8 cellular contexts compared by ENCODE assay signal in genomic region chr10:79202188-79203013, GRCh38.
DNase-seq lines count a peak whose midpoint lies in the region; ATAC-seq and TF ChIP-seq lines count a peak whose summit lies in the region.

No MANE protein-coding gene starts in this region.

- H3F3A ChIP-seq in smooth muscle cell (ENCODE audit: low read depth), result no peaks in the 10 kb centered on the region

- H3K27me3 ChIP-seq in Karpas-422 (ENCODE audit: low read length), result no peaks in the 10 kb centered on the region
- H3K27me3 ChIP-seq in gastroesophageal sphincter, result no peaks in the 10 kb centered on the region
- no peaks in the 10 kb centered on the region for H3K27me3 ChIP-seq in smooth muscle cell (ENCODE audit: low read depth)

- H3K79me2 ChIP-seq in Karpas-422 (ENCODE audit: low read length) (no peaks in the 10 kb centered on the region), smooth muscle cell (ENCODE audit: low read depth) (peaks cover 22% of the 10 kb centered on the region)

- peak overlapping the region; percentile 13 for H3K4me2 ChIP-seq in Karpas-422 (ENCODE audit: low read depth, low read length, poor library complexity, severe bottlenecking)
- no peak overlapping the region for H3K4me2 ChIP-seq in smooth muscle cell

- TF ChIP-seq CTCF in GM10266 (IDR thresholded peaks at IDR 0.05; ENCODE audit: control insufficient read depth, insufficient read depth, low read depth, missing control alignments), result peak; percentile 66
- peak in 3 of 4 experiments; percentile 38 to 56 (median 45) for TF ChIP-seq CTCF in gastroesophageal sphincter (IDR thresholded peaks at IDR 0.05)
- peak; percentile 43 for TF ChIP-seq CTCF in smooth muscle cell (IDR thresholded peaks at IDR 0.05; ENCODE audit: borderline replicate concordance, insufficient read depth, poor library complexity, severe bottlenecking)

- no peak overlapping the region for H3K27ac ChIP-seq in Karpas-422 (ENCODE audit: low read length)
- H3K27ac ChIP-seq in gastroesophageal sphincter, result peak overlapping the region in 2 of 4 donors; percentile 7 to 29
- H3K27ac ChIP-seq in smooth muscle cell (ENCODE audit: low read depth), result no peak overlapping the region

- H2AFZ ChIP-seq in Karpas-422 (ENCODE audit: low read length) (no peak overlapping the region), smooth muscle cell (ENCODE audit: low read depth) (no peak overlapping the region)

- DNase-seq in GM10266 (ENCODE audit: extremely low spot score), result peak; percentile 49
- peak; percentile 90 for DNase-seq in Karpas-422
- peak; percentile 19 for DNase-seq in activated CD4-positive, alpha-beta T cell treated with anti-CD3 and anti-CD28 coated beads, Interleukin-2, amount 50 U/mL, for 1 hour
- no peak for DNase-seq in smooth muscle cell (lab: John Stamatoyannopoulos, UW; ENCODE audit: unreplicated experiment)
- no peak for DNase-seq in middle frontal gyrus (ENCODE audit: extremely low spot score, low spot score)

- H3K4me1 ChIP-seq in Karpas-422 (ENCODE audit: low read length), result peaks cover 33% of the 10 kb centered on the region
- peaks cover 0 to 44% (median 0%) of the 10 kb centered on the region in 3 donors for H3K4me1 ChIP-seq in gastroesophageal sphincter
- no peaks in the 10 kb centered on the region for H3K4me1 ChIP-seq in smooth muscle cell (ENCODE audit: low read depth)

- TF ChIP-seq POLR2A in gastroesophageal sphincter (IDR thresholded peaks at IDR 0.05), result no peak

- H3K4me3 ChIP-seq in Karpas-422 (ENCODE audit: low read length) (no peak overlapping the region), gastroesophageal sphincter (no peak overlapping the region), smooth muscle cell (no peak overlapping the region)

- no peak for TF ChIP-seq EP300 in gastroesophageal sphincter (IDR thresholded peaks at IDR 0.05)

- H3K9me3 ChIP-seq in Karpas-422 (ENCODE audit: low read length), result no peaks in the 10 kb centered on the region
- no peaks in the 10 kb centered on the region for H3K9me3 ChIP-seq in gastroesophageal sphincter
- no peaks in the 10 kb centered on the region for H3K9me3 ChIP-seq in smooth muscle cell (replicated peaks; ENCODE audit: low read depth)

- no peaks in the 10 kb centered on the region for H3K9me2 ChIP-seq in Karpas-422 (replicated peaks; ENCODE audit: insufficient read depth, low read length)

- ATAC-seq in gastroesophageal sphincter, result peak; percentile 37
- no peak for ATAC-seq in HG02870 (IDR thresholded peaks at IDR 0.05; ENCODE audit: unreplicated experiment)
- ATAC-seq in GM19467 (IDR thresholded peaks at IDR 0.05; ENCODE audit: unreplicated experiment), result no peak

- no peak overlapping the region for H3K9ac ChIP-seq in Karpas-422 (ENCODE audit: low read length)
- H3K9ac ChIP-seq in smooth muscle cell (ENCODE audit: low read depth), result no peak overlapping the region

- H4K20me1 ChIP-seq in Karpas-422 (ENCODE audit: insufficient read depth, low read depth, low read length) (peaks cover 2% of the 10 kb centered on the region), smooth muscle cell (ENCODE audit: low read depth) (peaks cover 87% of the 10 kb centered on the region)

- H3K36me3 ChIP-seq in Karpas-422 (ENCODE audit: insufficient read depth, low read length) (no peaks in the 10 kb centered on the region), gastroesophageal sphincter (peaks cover 0 to 76% of the 10 kb centered on the region in 2 donors), smooth muscle cell (ENCODE audit: low read depth) (no peaks in the 10 kb centered on the region)

- WGBS in gastroesophageal sphincter (ENCODE audit: low coverage in 1 of 2), 2 donors, result 36 to 69% methylated on average over 2 to 3 of the region's 9 CpGs
- 68% methylated on average over 9 of the region's 9 CpGs for WGBS in smooth muscle cell (ENCODE audit: low lambda C conversion rate)

Comparison
In these comparisons a context has a peak if more than half of its experiments do, and no peak if none do; other contexts are left out.
1. DNase-seq: peak in GM10266 (single experiment), Karpas-422 (single experiment) and activated CD4-positive, alpha-beta T cell treated with anti-CD3 and anti-CD28 coated beads, Interleukin-2, amount 50 U/mL, for 1 hour (single experiment); none in smooth muscle cell (single experiment) and middle frontal gyrus (single experiment).
2. Peak in every context shown above with its lines, with median percentiles within 50 percentile points of each other: CTCF ChIP-seq.